ENCODE assay signal across 7 cellular contexts in the genomic region with DNA sequence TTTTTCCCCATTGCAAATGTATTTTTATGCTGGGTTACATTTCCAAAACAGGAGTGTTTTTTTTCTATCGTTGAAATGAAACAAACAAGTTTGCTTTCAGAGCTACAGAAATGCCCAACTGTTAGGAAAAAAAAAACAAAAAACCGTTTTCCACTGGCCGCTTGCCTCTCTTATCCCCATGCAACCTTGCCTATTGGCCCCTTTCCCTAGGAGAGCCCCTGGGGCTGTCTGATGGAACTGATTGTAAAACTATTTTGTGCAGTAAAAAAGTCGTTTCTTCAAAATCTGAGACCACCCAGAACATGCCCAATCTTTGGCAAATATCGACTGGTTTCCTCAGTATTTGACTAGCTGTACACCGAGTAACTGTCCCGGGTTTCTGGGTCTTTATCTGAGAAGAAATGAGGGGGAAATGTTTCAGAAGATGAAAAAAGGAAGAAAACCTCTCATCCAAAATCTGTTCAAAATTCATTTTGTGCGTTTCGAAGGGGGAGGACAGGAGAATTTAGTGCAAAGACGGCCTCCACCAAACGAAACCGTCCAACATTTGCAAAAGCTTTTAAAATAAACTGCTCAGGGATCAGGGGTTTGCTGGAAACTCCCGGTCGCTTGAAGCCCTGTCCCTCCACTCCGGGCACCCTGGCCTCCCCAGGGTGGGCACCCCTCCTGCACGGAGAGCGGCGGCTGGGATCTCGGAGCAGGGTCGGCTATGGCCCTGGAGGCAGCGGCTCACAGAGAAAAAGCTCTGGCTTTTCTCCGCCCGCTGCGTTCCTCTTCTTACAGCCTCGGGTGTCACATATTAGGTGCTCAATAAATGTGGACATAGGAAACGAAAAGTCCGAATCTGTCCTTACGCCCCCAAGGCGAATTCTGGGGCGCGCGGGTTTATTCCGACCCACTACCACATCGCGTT. TPM values are rescaled to one million over a fixed set of nuclear protein-coding genes. Genes with fewer than 3 reads are reported as not detected.
DNase-seq lines count a peak whose midpoint lies in the region; ATAC-seq and TF ChIP-seq lines count a peak whose summit lies in the region.

No MANE protein-coding gene starts in this region.

- no peak overlapping the region for H3K4ac ChIP-seq in IMR-90 (ENCODE audit: low read depth, low read length)

- TF ChIP-seq CTCF in IMR-90 (conservative IDR thresholded peaks at IDR 0.05; ENCODE audit: low read depth, low read length): no peak
- no peak for TF ChIP-seq CTCF in brain microvascular endothelial cell (IDR thresholded peaks at IDR 0.05; ENCODE audit: low read depth, low read length, missing control alignments)
- no peak for TF ChIP-seq CTCF in left lung (IDR thresholded peaks at IDR 0.05)

- H2AK5ac ChIP-seq in IMR-90 (ENCODE audit: low read depth, low read length): no peak overlapping the region

- no TSS peak for BruUV-seq in IMR-90 (replicated peaks; lab: Mats Ljungman, UMichigan)

- WGBS in IMR-90 (ENCODE audit: extremely low coverage in 2 of 2, insufficient read length in 1 of 2), 2 experiments: 0% methylated on average over 20 of the region's 35 CpGs; no CpG with 5 or more reads in 1 of the 2 experiments

- no peak overlapping the region for H4K5ac ChIP-seq in IMR-90 (ENCODE audit: low read depth, low read length)

- H3K9me3 ChIP-seq in IMR-90 (ENCODE audit: control insufficient read depth, insufficient read depth, low read length): 0 out of 2 replicates have a peak, but pooled peaks cover 5% of the 10 kb centered on the region
- H3K9me3 ChIP-seq in left lung: no peaks in the 10 kb centered on the region

- H3K9ac ChIP-seq in IMR-90 (ENCODE audit: low read depth, low read length): no peak overlapping the region

- in situ Hi-C loops in IMR-90 (cut with MboI; ENCODE audit: low sequenced_read_pairs) (no loop called here), brain microvascular endothelial cell (cut with HindIII; ENCODE audit: low pct_ligation_motif_present, low sequenced_read_pairs) (no loop called here)

- H3K14ac ChIP-seq in IMR-90 (replicated peaks; ENCODE audit: low read depth, low read length): no peak overlapping the region

- POLR2A ChIA-PET in IMR-90 (lab: Charles Lee; ENCODE audit: unreplicated experiment): interaction anchor here (0.7 kb wide), 1 partner anchor 155 kb away, joined by 3 read pairs; no protein-coding TSS in a partner anchor

- CTCF ChIA-PET in IMR-90 (lab: Yijun Ruan, JAX): no interaction called here

- no peak for TF ChIP-seq RAD21 in IMR-90 (IDR thresholded peaks at IDR 0.05; ENCODE audit: low read length)

- H2BK20ac ChIP-seq in IMR-90 (ENCODE audit: low read depth, low read length): no peak overlapping the region

- no peak overlapping the region for H2AK9ac ChIP-seq in IMR-90 (replicated peaks; ENCODE audit: low read depth, low read length, poor library complexity)

- H3K36me3 ChIP-seq in IMR-90 (ENCODE audit: control insufficient read depth, insufficient read depth, low read length) (no peaks in the 10 kb centered on the region), brain microvascular endothelial cell (replicated peaks) (no peaks in the 10 kb centered on the region), left lung (no peaks in the 10 kb centered on the region)

- no peaks in the 10 kb centered on the region for H3K79me1 ChIP-seq in IMR-90 (ENCODE audit: low read depth in 1 of 2, low read length in 2 of 2)

- peak overlapping the region; percentile 85 for H2AFZ ChIP-seq in IMR-90 (replicated peaks; ENCODE audit: low read length, poor library complexity)

- no peaks in the 10 kb centered on the region for H3K9me1 ChIP-seq in IMR-90 (ENCODE audit: insufficient read depth, low read length)

- H4K8ac ChIP-seq in IMR-90 (ENCODE audit: low read depth in 2 of 2, low read length in 2 of 2): no peak overlapping the region

- H4K20me1 ChIP-seq in IMR-90 (ENCODE audit: insufficient read depth, low read length): no peaks in the 10 kb centered on the region

- H2BK5ac ChIP-seq in IMR-90 (ENCODE audit: low read depth, low read length, poor library complexity, severe bottlenecking): no peak overlapping the region

- H3K4me3 ChIP-seq in IMR-90 (ENCODE audit: insufficient read depth, low read depth, low read length) (peak overlapping the region; percentile 55), brain microvascular endothelial cell (ENCODE audit: low read depth, low read length) (peak overlapping the region; percentile 49), left lung (peak overlapping the region; percentile 29 to 43)

- intact Hi-C loops in IMR-90 (cut with micrococcal nuclease) (loop anchor here (5.0 kb wide), 1 partner anchor 112 kb away; no protein-coding TSS in a partner anchor), left lung (cut with DNase I) (no loop called here), posterior vena cava (cut with DNase I) (loop anchor here (10.0 kb wide), 3 partner anchors 85 to 705 kb away; no protein-coding TSS in a partner anchor)

- ATAC-seq in IMR-90 (ENCODE audit: low read depth) (0 out of 2 replicates have a peak, but pooled peaks have one; percentile 3), left lung (no peak)

- no peak overlapping the region for H4K91ac ChIP-seq in IMR-90 (ENCODE audit: insufficient read depth, low read depth, low read length)

- H3K27ac ChIP-seq in IMR-90 (ENCODE audit: insufficient read depth, low read length) (no peak overlapping the region), brain microvascular endothelial cell (no peak overlapping the region), left lung (no peak overlapping the region)

- TF ChIP-seq POLR2A in IMR-90 (IDR thresholded peaks at IDR 0.05; ENCODE audit: low read depth, low read length): no peak

- dilution Hi-C loops in IMR-90 (cut with HindIII; ENCODE audit: low sequenced_read_pairs, unreplicated experiment): no loop called here

- no peak overlapping the region for H3K18ac ChIP-seq in IMR-90 (ENCODE audit: low read depth, low read length)

- H3K4me2 ChIP-seq in IMR-90 (ENCODE audit: low read depth, low read length): peak overlapping the region; percentile 67

- H2BK15ac ChIP-seq in IMR-90 (ENCODE audit: low read depth, low read length): no peak overlapping the region

- H3K4me1 ChIP-seq in IMR-90 (ENCODE audit: control insufficient read depth, insufficient read depth, low read length) (no peaks in the 10 kb centered on the region; the same call in 1 of the 2 replicates), left lung (peaks cover 10 to 16% of the 10 kb centered on the region in 2 donors)

- H3K27me3 ChIP-seq in IMR-90 (ENCODE audit: control insufficient read depth, insufficient read depth, low read length): peaks cover 53% of the 10 kb centered on the region
- peaks cover 58% of the 10 kb centered on the region for H3K27me3 ChIP-seq in brain microvascular endothelial cell (replicated peaks)
- H3K27me3 ChIP-seq in left lung: peaks cover 58 to 91% of the 10 kb centered on the region in 2 donors

- H3K56ac ChIP-seq in IMR-90 (ENCODE audit: extremely low read depth, insufficient read depth, low read length): no peak overlapping the region

- H3K23ac ChIP-seq in IMR-90 (ENCODE audit: low read depth, low read length): no peak overlapping the region

- DNase-seq in IMR-90 (no peak), brain microvascular endothelial cell (no peak), left lung (no peak), superior temporal gyrus (ENCODE audit: extremely low spot score) (peak; percentile 68), NCI-H82 treated with DMSO at 0.1 percent for 48 hours (lab: John Stamatoyannopoulos, UW; ENCODE audit: unreplicated experiment) (no peak), NOMO-1 treated with DMSO at 0.1 percent for 48 hours (lab: John Stamatoyannopoulos, UW; ENCODE audit: unreplicated experiment) (no peak), posterior vena cava (ENCODE audit: low spot score) (no peak)

- H2BK120ac ChIP-seq in IMR-90 (ENCODE audit: low read depth, low read length): no peak overlapping the region

TF ChIP-seq in IMR-90, 13 proteins besides CTCF, POLR2A, EP300 and RAD21:
- TF ChIP-seq RFX5 (IDR thresholded peaks at IDR 0.05; ENCODE audit: low read depth, low read length) (no peak), CHD1 (IDR thresholded peaks at IDR 0.05; ENCODE audit: low read depth, low read length) (no peak)
- TF ChIP-seq, protein P1, sequence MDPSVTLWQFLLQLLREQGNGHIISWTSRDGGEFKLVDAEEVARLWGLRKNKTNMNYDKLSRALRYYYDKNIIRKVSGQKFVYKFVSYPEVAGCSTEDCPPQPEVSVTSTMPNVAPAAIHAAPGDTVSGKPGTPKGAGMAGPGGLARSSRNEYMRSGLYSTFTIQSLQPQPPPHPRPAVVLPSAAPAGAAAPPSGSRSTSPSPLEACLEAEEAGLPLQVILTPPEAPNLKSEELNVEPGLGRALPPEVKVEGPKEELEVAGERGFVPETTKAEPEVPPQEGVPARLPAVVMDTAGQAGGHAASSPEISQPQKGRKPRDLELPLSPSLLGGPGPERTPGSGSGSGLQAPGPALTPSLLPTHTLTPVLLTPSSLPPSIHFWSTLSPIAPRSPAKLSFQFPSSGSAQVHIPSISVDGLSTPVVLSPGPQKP (IDR thresholded peaks at IDR 0.05; ENCODE audit: borderline replicate concordance, low read depth, low read length): no peak
TF ChIP-seq in IMR-90: peak in this region for 0.

RNA-seq across cellular contexts. Expression of a gene that starts 1.0 kb away (rescaled TPM):
- under 0.01 TPM in 1 of 2 replicates, not detected in the other for total RNA-seq in IMR-90 (2012; rRNA removed)
- 0.07 and 0.09 TPM in 2 replicates for polyA plus RNA-seq in IMR-90 (2012; rRNA removed)
- 0.03 and 0.10 TPM in 2 replicates for polyA plus RNA-seq in IMR-90 (2012; cell fraction: cytosol; rRNA removed)
- polyA plus RNA-seq in IMR-90 (2012; cell fraction: nucleus; rRNA removed; ENCODE audit: low replicate concordance): 0.11 and 0.25 TPM in 2 replicates
- total RNA-seq in left lung: 1 to 10 TPM; 1.3 to 1.4 TPM
- total RNA-seq in posterior vena cava: 10 to 100 TPM; 21.4 to 39.1 TPM

Comparison
In these comparisons a context has a peak if more than half of its experiments do, and no peak if none do; other contexts are left out.
1. RNA of a gene that starts 1.0 kb away (total RNA-seq): 21.4 to 39.1 TPM in posterior vena cava; 1.3 to 1.4 TPM in left lung and under 0.01 TPM in IMR-90; every median in the first group is over 4 times any median in the second.
2. intact Hi-C loops: an anchor here in IMR-90 (5.0 kb wide) and posterior vena cava (10.0 kb wide); none called in left lung.
3. Peak in every context shown above with its lines, with median percentiles within 50 percentile points of each other: H3K4me3 ChIP-seq.